ENCODE assay signal across 9 cellular contexts in the genomic region with DNA sequence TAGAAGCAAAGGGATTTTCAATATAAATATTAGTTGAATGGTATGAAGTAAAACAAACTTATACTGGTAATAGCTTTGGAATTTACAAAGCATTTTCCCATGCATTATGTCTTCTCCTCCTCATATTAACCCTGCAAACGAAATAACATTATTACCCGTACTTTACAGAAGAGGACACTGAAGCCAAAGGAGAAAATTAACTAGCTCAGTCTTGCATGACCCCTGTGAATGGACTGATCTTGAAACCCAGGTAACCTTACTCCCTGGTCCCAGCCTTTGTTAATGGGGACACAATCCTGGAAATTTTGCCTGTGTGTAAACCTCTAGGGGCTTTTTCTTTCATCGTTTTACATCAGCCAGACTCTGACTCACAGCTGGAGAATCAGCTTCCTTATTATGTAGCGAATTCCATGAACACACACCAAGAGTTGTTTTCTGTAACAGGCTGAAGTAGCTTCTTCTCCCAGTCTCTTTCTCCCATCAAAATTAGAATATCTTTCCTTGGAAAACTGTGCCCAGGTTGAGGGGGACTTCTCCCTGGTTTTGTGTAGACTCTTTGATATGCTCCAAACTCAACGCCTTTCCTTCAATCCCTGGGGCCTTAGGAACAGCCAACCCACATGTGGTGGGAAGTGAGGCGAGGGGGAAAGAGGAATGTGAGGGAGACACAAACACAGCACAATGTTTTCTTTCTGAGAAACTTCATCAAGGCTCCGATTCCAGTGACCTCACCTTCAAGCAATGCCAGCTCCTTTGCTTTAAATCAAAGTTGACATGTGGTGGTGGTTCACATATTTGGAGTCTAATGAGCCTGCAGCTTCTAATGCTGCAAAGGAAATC.
DNase-seq lines count a peak whose midpoint lies in the region; FAIRE-seq and TF ChIP-seq lines count a peak whose summit lies in the region.
"Had no signal": no experiment of that assay in that cellular context is flagged by ENCODE, and none has a peak within 500 bp of the region (broad histone marks: within the 10 kb centered on the region; RNA-seq: fewer than 3 reads in every experiment).

No MANE protein-coding gene starts in this region.

- no peaks in the 10 kb centered on the region for H3K79me2 ChIP-seq in mesendoderm (ENCODE audit: control insufficient read depth, insufficient read depth, low read length)

- H3K4me1 ChIP-seq in mesendoderm (ENCODE audit: control insufficient read depth, low read depth, low read length) (peaks cover 2% of the 10 kb centered on the region), colonic mucosa (no peaks in the 10 kb centered on the region)

- intact Hi-C loops in colonic mucosa (cut with DNase I), result no loop called here

- no peaks in the 10 kb centered on the region for H3K79me1 ChIP-seq in mesendoderm (ENCODE audit: low read length)

- no peak overlapping the region for H3K56ac ChIP-seq in mesendoderm (ENCODE audit: low read length)

- H2BK5ac ChIP-seq in mesendoderm (ENCODE audit: low read length), result no peak overlapping the region

- no peak overlapping the region for H4K5ac ChIP-seq in mesendoderm (ENCODE audit: low read length)

- H3K9ac ChIP-seq in mesendoderm (ENCODE audit: low read length) (no peak overlapping the region), colonic mucosa (ENCODE audit: low read depth in 2 of 2, low read length in 2 of 2) (no peak overlapping the region)

- peak overlapping the region; percentile 47 for H3K18ac ChIP-seq in mesendoderm (ENCODE audit: low read length)

- no peaks in the 10 kb centered on the region for H3K9me3 ChIP-seq in colonic mucosa

- DNase-seq in ACHN, result peak; percentile 87
- DNase-seq in LoVo (ENCODE audit: low spot score), result peak; percentile 69
- DNase-seq in cerebellar cortex (ENCODE audit: low spot score), result peak; percentile 13
- DNase-seq in mesendoderm, result peak; percentile 90
- no peak for DNase-seq in colonic mucosa
- DNase-seq in D721Med (ENCODE audit: insufficient read length, low spot score), result no peak
- DNase-seq in effector CD4-positive, alpha-beta T cell, result no peak
- no peak for DNase-seq in SHP77 treated with DMSO at 0.1 percent for 48 hours (lab: John Stamatoyannopoulos, UW)

- WGBS in mesendoderm (ENCODE audit: extremely low coverage, insufficient coverage, low lambda C conversion rate), result no CpG with 5 or more reads among the region's 7 CpGs

- H3K4me2 ChIP-seq in mesendoderm (ENCODE audit: low read length), result no peak overlapping the region

- H3K23ac ChIP-seq in mesendoderm (ENCODE audit: low read length), result no peak overlapping the region

- no peak for FAIRE-seq in D721Med (lab: Jason Lieb, UNC)
- FAIRE-seq: colon had no signal

- peak overlapping the region; percentile 36 for H3K4ac ChIP-seq in mesendoderm (ENCODE audit: low read depth, low read length)

- H3K4me3 ChIP-seq in mesendoderm (ENCODE audit: low read length) (no peak overlapping the region), colonic mucosa (no peak overlapping the region)

- in situ Hi-C loops in ACHN (cut with HindIII; ENCODE audit: low pct_ligation_motif_present, low pct_unique_long_range_greater_than_20kb, low sequenced_read_pairs), result no loop called here

- no peak overlapping the region for H2BK120ac ChIP-seq in mesendoderm (ENCODE audit: low read depth, low read length)

- H3K36me3 ChIP-seq in mesendoderm (ENCODE audit: control insufficient read depth, insufficient read depth, low read length) (no peaks in the 10 kb centered on the region), colonic mucosa (no peaks in the 10 kb centered on the region)

- no peak overlapping the region for H2BK15ac ChIP-seq in mesendoderm (replicated peaks; ENCODE audit: low read depth)

- H3K27me3 ChIP-seq in mesendoderm (ENCODE audit: insufficient read depth, low read length, poor library complexity), result no peaks in the 10 kb centered on the region
- H3K27me3 ChIP-seq in colonic mucosa, result no peaks in the 10 kb centered on the region

- TF ChIP-seq CTCF in colonic mucosa (IDR thresholded peaks at IDR 0.05) (no peak), D721Med (IDR thresholded peaks at IDR 0.05; ENCODE audit: insufficient read depth, missing control alignments) (no peak)

- H3K27ac ChIP-seq in mesendoderm (ENCODE audit: low read depth, low read length) (peak overlapping the region; percentile 82), colonic mucosa (no peak overlapping the region)

- no peak overlapping the region for H2AK5ac ChIP-seq in mesendoderm (ENCODE audit: low read length)

- H4K8ac ChIP-seq in mesendoderm (ENCODE audit: low read depth, low read length), result no peak overlapping the region

Comparison
In these comparisons a context has a peak if more than half of its experiments do, and no peak if none do; other contexts are left out.
1. DNase-seq: peak in ACHN (single experiment), LoVo (single experiment), cerebellar cortex (single experiment) and mesendoderm (single experiment); none in colonic mucosa (single experiment), D721Med (single experiment), effector CD4-positive, alpha-beta T cell (single experiment) and SHP77 treated with DMSO at 0.1 percent for 48 hours (single experiment).